ENCODE assay signal across 11 cellular contexts in genomic region chr2:182668671-182669070, GRCh38. TPM values are rescaled to one million over a fixed set of nuclear protein-coding genes. Genes with fewer than 3 reads are reported as not detected.
DNase-seq lines count a peak whose midpoint lies in the region; ATAC-seq and TF ChIP-seq lines count a peak whose summit lies in the region.
"Had no signal": no experiment of that assay in that cellular context is flagged by ENCODE, and none has a peak within 500 bp of the region (broad histone marks: within the 10 kb centered on the region; RNA-seq: fewer than 3 reads in every experiment).

No MANE protein-coding gene starts in this region.

- no peaks in the 10 kb centered on the region for H3K79me2 ChIP-seq in GM23338 (replicated peaks; ENCODE audit: insufficient read depth)

- H3K18ac ChIP-seq in neuronal stem cell (ENCODE audit: low read length) = peak overlapping the region; percentile 72

- H4K8ac ChIP-seq in neuronal stem cell (ENCODE audit: low read depth, low read length) = peak overlapping the region; percentile 56

- H3K27me3 Mint-ChIP-seq in GM23338 (ENCODE audit: insufficient read depth, low read depth, poor library complexity) = no peaks in the 10 kb centered on the region

- WGBS in neuronal stem cell (ENCODE audit: extremely low coverage in 2 of 2, insufficient read length in 2 of 2, insufficient replicate concordance in 1 of 2), 2 donors = no CpG with 5 or more reads among the region's 6 CpGs

- H3K9me3 Mint-ChIP-seq in GM23338 = no peaks in the 10 kb centered on the region

- DNase-seq in GM23338 (ENCODE audit: low spot score) (peak; percentile 12), NCI-H2107 treated with DMSO at 0.1 percent for 48 hours (lab: John Stamatoyannopoulos, UW; ENCODE audit: unreplicated experiment) (peak; percentile 96), astrocyte of the hippocampus (ENCODE audit: low read depth, low spot score) (peak; percentile 32), neuronal stem cell (ENCODE audit: low spot score) (no peak), HuH-7 (ENCODE audit: low spot score) (no peak)
- no peak for DNase-seq in activated CD4-positive, alpha-beta T cell treated with anti-CD3 and anti-CD28 coated beads, Interleukin-2, amount 50 U/mL, for 1 hour
- DNase-seq: MV-4-11, right lobe of liver had no signal

- H2BK12ac ChIP-seq in neuronal stem cell (ENCODE audit: low read length) = peak overlapping the region; percentile 85

- H2AFZ ChIP-seq in GM23338 (no peak overlapping the region), neuronal stem cell (ENCODE audit: low read length) (peak overlapping the region; percentile 41)

- H4K91ac ChIP-seq in neuronal stem cell (ENCODE audit: low read depth, low read length, poor library complexity) = no peak overlapping the region

- H3K23ac ChIP-seq in neuronal stem cell (ENCODE audit: low read depth, low read length, poor library complexity) = peak overlapping the region; percentile 11

- no peak overlapping the region for H2BK120ac ChIP-seq in neuronal stem cell (ENCODE audit: low read depth, low read length)

- no peak overlapping the region for H3K14ac ChIP-seq in neuronal stem cell (ENCODE audit: low read length)

- no peak overlapping the region for H2AK5ac ChIP-seq in neuronal stem cell (ENCODE audit: low read depth, low read length)

- no peaks in the 10 kb centered on the region for H3F3A ChIP-seq in GM23338 (replicated peaks; ENCODE audit: low read depth)

- H3K36me3 ChIP-seq in GM23338 (ENCODE audit: insufficient read depth) (no peaks in the 10 kb centered on the region), neuronal stem cell (replicated peaks in 1 of 2; ENCODE audit: control insufficient read depth in 2 of 2, insufficient read depth in 2 of 2, low read length in 2 of 2) (no peaks in the 10 kb centered on the region)
- H3K36me3 ChIP-seq: right lobe of liver had no signal

- no peaks in the 10 kb centered on the region; the same call in 2 of the 3 replicates for H3K4me1 Mint-ChIP-seq in GM23338

- no peak overlapping the region for H3K4me3 ChIP-seq in GM23338
- H3K4me3 ChIP-seq in neuronal stem cell (ENCODE audit: low read length in 2 of 2) = no peak overlapping the region
- H3K4me3 ChIP-seq: right lobe of liver had no signal

- H3K27me3 ChIP-seq in GM23338 (ENCODE audit: insufficient read depth) (no peaks in the 10 kb centered on the region), neuronal stem cell (ENCODE audit: control insufficient read depth in 3 of 3, insufficient read depth in 3 of 3, low read depth in 1 of 3, low read length in 3 of 3) (no peaks in the 10 kb centered on the region)
- H3K27me3 ChIP-seq: right lobe of liver had no signal

- H2BK15ac ChIP-seq in neuronal stem cell (ENCODE audit: low read length) = no peak overlapping the region

- ATAC-seq in GM23338 (no peak; the same call in 2 of the 3 replicates), GM21447 (IDR thresholded peaks at IDR 0.05; ENCODE audit: unreplicated experiment) (no peak), GM21515 (IDR thresholded peaks at IDR 0.05; ENCODE audit: unreplicated experiment) (no peak)
- ATAC-seq: left lobe of liver had no signal

- H3K4me1 ChIP-seq in GM23338 (ENCODE audit: insufficient read depth) (no peaks in the 10 kb centered on the region), neuronal stem cell (ENCODE audit: control insufficient read depth in 2 of 2, insufficient read depth in 1 of 2, low read depth in 1 of 2, low read length in 2 of 2) (no peaks in the 10 kb centered on the region)
- H3K4me1 ChIP-seq: right lobe of liver had no signal

- H3K9me2 ChIP-seq in GM23338 (ENCODE audit: insufficient read depth) = no peaks in the 10 kb centered on the region

- H3K4me3 Mint-ChIP-seq in GM23338 = no peak overlapping the region

- H3K4me2 ChIP-seq in GM23338 = no peak overlapping the region
- no peak overlapping the region for H3K4me2 ChIP-seq in neuronal stem cell (ENCODE audit: insufficient read depth, low read length, poor library complexity, severe bottlenecking)

- H3K27ac ChIP-seq in GM23338 (ENCODE audit: low read depth) (no peak overlapping the region), neuronal stem cell (replicated peaks; ENCODE audit: low read length) (no peak overlapping the region)
- H3K27ac ChIP-seq: right lobe of liver had no signal

- H3K9me3 ChIP-seq in neuronal stem cell (replicated peaks in 1 of 2; ENCODE audit: control insufficient read depth in 2 of 2, insufficient read depth in 1 of 2, low read depth in 1 of 2, low read length in 2 of 2) = no peaks in the 10 kb centered on the region
- H3K9me3 ChIP-seq: right lobe of liver had no signal

- no peak overlapping the region for H3K27ac Mint-ChIP-seq in GM23338

- H3K79me1 ChIP-seq in neuronal stem cell (ENCODE audit: low read depth, low read length) = no peaks in the 10 kb centered on the region

- H2BK5ac ChIP-seq in neuronal stem cell (ENCODE audit: low read length) = no peak overlapping the region

- no peaks in the 10 kb centered on the region for H3K36me3 Mint-ChIP-seq in GM23338 (ENCODE audit: low read depth)

- no peak for TF ChIP-seq CTCF in GM23338 (conservative IDR thresholded peaks at IDR 0.05; ENCODE audit: low read depth in 2 of 2)

- H4K20me1 ChIP-seq in GM23338 (replicated peaks; ENCODE audit: insufficient read depth) = no peaks in the 10 kb centered on the region

- H3K9ac ChIP-seq in neuronal stem cell (ENCODE audit: low read depth, low read length, poor library complexity) = no peak overlapping the region

- H3K4ac ChIP-seq in neuronal stem cell (ENCODE audit: low read length) = no peak overlapping the region

TF ChIP-seq in GM23338, 12 proteins besides CTCF, POLR2A, EP300 and RAD21 (continues in another document):
- TF ChIP-seq ZNF331 (CRISPR knock-in tag; IDR thresholded peaks at IDR 0.05; ENCODE audit: low read depth) = no peak
- no peak for TF ChIP-seq ZNF462 (CRISPR knock-in tag; IDR thresholded peaks at IDR 0.05)
- TF ChIP-seq NANOG (IDR thresholded peaks at IDR 0.05; ENCODE audit: borderline replicate concordance) = no peak
- no peak for TF ChIP-seq POLR2AphosphoS5 (IDR thresholded peaks at IDR 0.05; ENCODE audit: low read depth)
- TF ChIP-seq JUNB (IDR thresholded peaks at IDR 0.05; ENCODE audit: unreplicated experiment) = no peak
- TF ChIP-seq ZNF114 (CRISPR knock-in tag; IDR thresholded peaks at IDR 0.05) = no peak
- no peak for TF ChIP-seq CREB1 (CRISPR knock-in tag; IDR thresholded peaks at IDR 0.05; ENCODE audit: low read depth)
- TF ChIP-seq EZH2 (IDR thresholded peaks at IDR 0.05; ENCODE audit: low read depth, unreplicated experiment) = no peak

RNA-seq across cellular contexts. Expression of gene DNAJC10, which starts 47.4 kb away (rescaled TPM):
- total RNA-seq in GM23338 (2014; rRNA removed; shearing (Covaris generic)) = 83.1 and 96.9 TPM in 2 replicates
- 33.7 and 41.9 TPM in 2 replicates for polyA plus RNA-seq in GM23338 (2016; fragmentation: Nextera tagmentation; extraction: Ambion mirVana)
- polyA plus RNA-seq in neuronal stem cell (2013, experiment 1 of 2) = 39.3 TPM
- 39.8 TPM for polyA plus RNA-seq in neuronal stem cell (2013, experiment 2 of 2)

Comparison
In these comparisons a context has a peak if more than half of its experiments do, and no peak if none do; other contexts are left out.
1. DNase-seq: peak in GM23338 (single experiment), NCI-H2107 treated with DMSO at 0.1 percent for 48 hours (single experiment) and astrocyte of the hippocampus (single experiment); none in neuronal stem cell (single experiment), HuH-7 (single experiment) and activated CD4-positive, alpha-beta T cell treated with anti-CD3 and anti-CD28 coated beads, Interleukin-2, amount 50 U/mL, for 1 hour (single experiment).